Comparison of ENCODE assay signal across 9 cellular contexts in the genomic region with DNA sequence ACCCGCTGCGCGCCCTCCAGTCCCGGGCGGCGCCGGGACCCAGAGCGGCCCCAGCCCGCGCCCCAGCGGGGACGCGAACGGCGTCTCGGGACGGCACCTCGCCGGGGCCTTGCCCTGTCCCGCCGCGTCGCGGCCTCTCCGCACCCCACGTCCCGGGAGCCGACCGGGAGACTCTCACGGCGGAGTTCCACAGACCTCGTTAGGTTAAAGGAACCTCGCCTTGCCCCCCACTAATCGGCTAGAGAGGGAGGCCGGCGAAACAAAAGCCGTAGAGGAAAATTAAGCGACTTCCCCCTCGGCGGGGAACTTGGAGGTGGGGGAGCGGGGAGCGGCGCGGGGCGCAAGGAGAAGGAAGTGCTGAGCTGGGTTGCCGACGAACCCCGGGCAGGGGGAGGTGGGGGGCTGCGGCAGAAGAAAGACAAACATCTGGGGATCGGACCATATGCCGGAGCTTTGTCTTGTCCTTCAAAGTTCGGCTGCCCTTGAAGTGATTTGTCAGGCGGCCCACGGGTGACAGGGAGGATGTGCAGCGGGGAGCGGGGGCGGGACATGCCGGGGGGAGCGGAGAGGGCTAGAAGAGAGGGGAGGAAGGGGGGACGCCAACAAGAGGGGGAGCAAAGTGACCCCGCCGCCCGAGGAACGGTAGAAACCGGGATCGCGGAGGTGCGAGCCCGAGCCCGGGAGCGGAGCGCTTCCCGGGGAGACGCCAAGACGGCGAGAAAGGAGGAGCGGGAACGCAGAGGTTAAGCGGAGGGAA.
A peak's percentile ranks its signal among the peaks of the same experiment; 100 is the strongest.
DNase-seq lines count a peak whose midpoint lies in the region; ATAC-seq and TF ChIP-seq lines count a peak whose summit lies in the region.
"Had no signal": no experiment of that assay in that cellular context is flagged by ENCODE, and none has a peak within 500 bp of the region (broad histone marks: within the 10 kb centered on the region; RNA-seq: fewer than 3 reads in every experiment).

No MANE protein-coding gene starts in this region.

- peak; percentile 7 for DNase-seq in SIG-M5 treated with dmso at 0.1 percent for 504 hours (lab: John Stamatoyannopoulos, UW; ENCODE audit: unreplicated experiment)
- no peak for DNase-seq in SIG-M5 (lab: John Stamatoyannopoulos, UW)
- DNase-seq in epithelial cell of proximal tubule (ENCODE audit: low read depth), result no peak
- peak; percentile 5 for DNase-seq in naive B cell
- no peak for DNase-seq in RKO (ENCODE audit: low spot score)
- no peak for DNase-seq in NOMO-1 treated with DMSO at 0.1 percent for 48 hours (lab: John Stamatoyannopoulos, UW; ENCODE audit: unreplicated experiment)

- ATAC-seq in HG02970 (IDR thresholded peaks at IDR 0.05; ENCODE audit: low FRiP score, unreplicated experiment) (peak; percentile 41), SK-N-SH treated with all-trans-retinoic acid at 6 μM for 48 hours (peak; percentile 86), naive B cell (ENCODE audit: low read depth in 2 of 2) (peak; percentile 58)

- peaks cover 0 to 4% (median 3%) of the 10 kb centered on the region in 7 donors for H3K9me3 Mint-ChIP-seq in naive B cell
- H3K9me3 Mint-ChIP-seq: activated naive CD4-positive, alpha-beta T cell treated with anti-CD3 and anti-CD28 coated beads, Interleukin-2, amount 50 U/mL, for 72 hours had no signal

- TF ChIP-seq CTCF in epithelial cell of proximal tubule (conservative IDR thresholded peaks at IDR 0.05; ENCODE audit: low read depth, low read length), result no peak

- H3K4me3 ChIP-seq in epithelial cell of proximal tubule (ENCODE audit: low read depth, low read length), result peak overlapping the region; percentile 48

- peaks cover 20 to 24% (median 21%) of the 10 kb centered on the region in 3 donors for H3K4me1 Mint-ChIP-seq in naive B cell

- H3K27ac Mint-ChIP-seq in naive B cell, result peak overlapping the region in 1 of 6 donors; percentile 68

- H3K4me3 Mint-ChIP-seq in naive B cell, result peak overlapping the region; percentile 61 to 91 (median 84)

- peaks cover 0 to 10% of the 10 kb centered on the region in 2 donors for H3K36me3 Mint-ChIP-seq in naive B cell

- H3K27me3 Mint-ChIP-seq in naive B cell, result peaks cover 31 to 52% (median 51%) of the 10 kb centered on the region in 3 donors

TF ChIP-seq in SK-N-SH treated with all-trans-retinoic acid at 6 μM for 48 hours, 23 proteins besides CTCF, POLR2A, EP300 and RAD21:
- TF ChIP-seq ZC3H10 (CRISPR knock-in tag; IDR thresholded peaks at IDR 0.05) (no peak), RARB (CRISPR knock-in tag; IDR thresholded peaks at IDR 0.05) (no peak)
- TF ChIP-seq, protein P1, sequence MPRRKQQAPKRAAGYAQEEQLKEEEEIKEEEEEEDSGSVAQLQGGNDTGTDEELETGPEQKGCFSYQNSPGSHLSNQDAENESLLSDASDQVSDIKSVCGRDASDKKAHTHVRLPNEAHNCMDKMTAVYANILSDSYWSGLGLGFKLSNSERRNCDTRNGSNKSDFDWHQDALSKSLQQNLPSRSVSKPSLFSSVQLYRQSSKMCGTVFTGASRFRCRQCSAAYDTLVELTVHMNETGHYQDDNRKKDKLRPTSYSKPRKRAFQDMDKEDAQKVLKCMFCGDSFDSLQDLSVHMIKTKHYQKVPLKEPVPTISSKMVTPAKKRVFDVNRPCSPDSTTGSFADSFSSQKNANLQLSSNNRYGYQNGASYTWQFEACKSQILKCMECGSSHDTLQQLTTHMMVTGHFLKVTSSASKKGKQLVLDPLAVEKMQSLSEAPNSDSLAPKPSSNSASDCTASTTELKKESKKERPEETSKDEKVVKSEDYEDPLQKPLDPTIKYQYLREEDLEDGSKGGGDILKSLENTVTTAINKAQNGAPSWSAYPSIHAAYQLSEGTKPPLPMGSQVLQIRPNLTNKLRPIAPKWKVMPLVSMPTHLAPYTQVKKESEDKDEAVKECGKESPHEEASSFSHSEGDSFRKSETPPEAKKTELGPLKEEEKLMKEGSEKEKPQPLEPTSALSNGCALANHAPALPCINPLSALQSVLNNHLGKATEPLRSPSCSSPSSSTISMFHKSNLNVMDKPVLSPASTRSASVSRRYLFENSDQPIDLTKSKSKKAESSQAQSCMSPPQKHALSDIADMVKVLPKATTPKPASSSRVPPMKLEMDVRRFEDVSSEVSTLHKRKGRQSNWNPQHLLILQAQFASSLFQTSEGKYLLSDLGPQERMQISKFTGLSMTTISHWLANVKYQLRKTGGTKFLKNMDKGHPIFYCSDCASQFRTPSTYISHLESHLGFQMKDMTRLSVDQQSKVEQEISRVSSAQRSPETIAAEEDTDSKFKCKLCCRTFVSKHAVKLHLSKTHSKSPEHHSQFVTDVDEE (CRISPR knock-in tag; IDR thresholded peaks at IDR 0.05), result no peak

Comparison
In these comparisons a context has a peak if more than half of its experiments do, and no peak if none do; other contexts are left out.
1. DNase-seq: peak in SIG-M5 treated with dmso at 0.1 percent for 504 hours (single experiment) and naive B cell (single experiment); none in SIG-M5 (single experiment), epithelial cell of proximal tubule (single experiment), RKO (single experiment) and NOMO-1 treated with DMSO at 0.1 percent for 48 hours (single experiment).
2. Peak in every context shown above with its lines, with median percentiles within 50 percentile points of each other: ATAC-seq.